In genomic region chr5:59660737-59661136, GRCh38 we compare ENCODE assay signal across 8 cellular contexts.
DNase-seq lines count a peak whose midpoint lies in the region; ATAC-seq, FAIRE-seq and TF ChIP-seq lines count a peak whose summit lies in the region.

No MANE protein-coding gene starts in this region.

- H3K9ac ChIP-seq in keratinocyte (ENCODE audit: control insufficient read depth, extremely low read depth, insufficient read depth, low read length): no peak overlapping the region

- H3K27ac ChIP-seq in C4-2B (no peak overlapping the region), keratinocyte (ENCODE audit: control insufficient read depth, insufficient read depth, low read length) (no peak overlapping the region)

- H3K36me3 ChIP-seq in keratinocyte (ENCODE audit: control insufficient read depth in 2 of 2, extremely low read depth in 1 of 2, insufficient read depth in 2 of 2, low read length in 2 of 2): no peaks in the 10 kb centered on the region

- no peaks in the 10 kb centered on the region for H3K9me3 ChIP-seq in keratinocyte (ENCODE audit: control insufficient read depth, low read depth, low read length)

- no peaks in the 10 kb centered on the region for H3K36me3 Mint-ChIP-seq in immature natural killer cell

- DNase-seq in OCI-M1 (lab: John Stamatoyannopoulos, UW) (peak; percentile 89), keratinocyte (ENCODE audit: low read depth, low spot score) (no peak), OCI-M2 (lab: John Stamatoyannopoulos, UW; ENCODE audit: unreplicated experiment) (no peak), omental fat pad (ENCODE audit: low spot score) (no peak), immature natural killer cell (no peak)

- no peak overlapping the region for H3K4me3 ChIP-seq in keratinocyte (ENCODE audit: control insufficient read depth in 2 of 3, extremely low read depth in 1 of 3, insufficient read depth in 2 of 3, low read depth in 1 of 3, low read length in 3 of 3)

- FAIRE-seq in keratinocyte (lab: Jason Lieb, UNC): peak; percentile 29

- H3K9me1 ChIP-seq in keratinocyte (ENCODE audit: control insufficient read depth, extremely low read depth, insufficient read depth, low read length): no peaks in the 10 kb centered on the region

- ATAC-seq in GM21576 (IDR thresholded peaks at IDR 0.05; ENCODE audit: unreplicated experiment) (peak; percentile 58), HG02642 (IDR thresholded peaks at IDR 0.05; ENCODE audit: poor library complexity, unreplicated experiment) (no peak), omental fat pad (ENCODE audit: low FRiP score) (no peak)

- TF ChIP-seq CTCF in C4-2B (conservative IDR thresholded peaks at IDR 0.05) (peak; percentile 48), keratinocyte (optimal IDR thresholded peaks at IDR 0.05 in 1 of 3, IDR thresholded peaks at IDR 0.05 in 1 of 3, conservative IDR thresholded peaks at IDR 0.05 in 1 of 3; ENCODE audit: extremely low read depth in 1 of 3, insufficient read depth in 2 of 3, low read length in 3 of 3) (peak in 2 of 3 experiments; percentile 9 to 22), omental fat pad (IDR thresholded peaks at IDR 0.05) (no peak)

- no peaks in the 10 kb centered on the region for H3K4me1 ChIP-seq in keratinocyte (ENCODE audit: control insufficient read depth, extremely low read depth, insufficient read depth, low read length)

- peaks cover 42 to 58% of the 10 kb centered on the region in 2 donors for H3K4me1 Mint-ChIP-seq in immature natural killer cell

- H3K79me2 ChIP-seq in keratinocyte (ENCODE audit: control insufficient read depth, insufficient read depth, low read length): no peaks in the 10 kb centered on the region

- no peak overlapping the region for H3K4me2 ChIP-seq in keratinocyte (ENCODE audit: control insufficient read depth, extremely low read depth, insufficient read depth, low read depth, low read length)

- no peak overlapping the region for H3K4me3 Mint-ChIP-seq in immature natural killer cell

- no peaks in the 10 kb centered on the region for H3K9me3 Mint-ChIP-seq in immature natural killer cell

- H3K27me3 ChIP-seq in keratinocyte (ENCODE audit: control insufficient read depth, extremely low read depth, insufficient read depth, low read length): no peaks in the 10 kb centered on the region

- no peaks in the 10 kb centered on the region for H3K27me3 Mint-ChIP-seq in immature natural killer cell (ENCODE audit: low read depth in 3 of 3)

- H3K27ac Mint-ChIP-seq in immature natural killer cell: no peak overlapping the region

- dilution Hi-C loops in keratinocyte (cut with MboI; ENCODE audit: extremely low pct_ligation_motif_present, low sequenced_read_pairs): no loop called here

- H2AFZ ChIP-seq in keratinocyte (ENCODE audit: control insufficient read depth, low read length): no peak overlapping the region

- no peaks in the 10 kb centered on the region for H4K20me1 ChIP-seq in keratinocyte (ENCODE audit: control insufficient read depth, extremely low read depth, insufficient read depth, low read length)

Comparison
In these comparisons a context has a peak if more than half of its experiments do, and no peak if none do; other contexts are left out.
1. CTCF ChIP-seq: peak in C4-2B (single experiment) and keratinocyte (2 of 3); none in omental fat pad (0 of 3).